19 cellular contexts compared by ENCODE assay signal in the genomic region with DNA sequence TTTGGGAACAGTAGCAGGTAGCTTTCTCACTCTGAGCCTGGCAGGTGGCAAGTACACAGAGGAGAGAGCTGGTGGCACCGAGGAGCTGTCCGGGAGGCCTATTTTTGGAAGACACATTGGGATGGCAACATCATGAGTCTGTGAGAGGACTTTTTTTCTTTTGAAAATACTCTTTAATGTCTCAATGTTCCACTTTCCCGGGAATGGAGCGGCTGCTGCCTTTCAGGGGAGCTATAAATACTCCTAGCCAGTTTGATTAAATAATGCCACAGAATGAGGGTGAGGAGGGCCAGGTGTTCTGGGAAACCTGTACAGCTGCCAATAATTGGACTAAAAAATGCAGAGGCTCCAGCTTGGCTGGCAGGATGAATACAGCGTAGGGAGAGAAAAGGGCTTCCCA.
A peak's percentile ranks its signal among the peaks of the same experiment; 100 is the strongest.
DNase-seq lines count a peak whose midpoint lies in the region; ATAC-seq and TF ChIP-seq lines count a peak whose summit lies in the region.
"Had no signal": no experiment of that assay in that cellular context is flagged by ENCODE, and none has a peak within 500 bp of the region (broad histone marks: within the 10 kb centered on the region; RNA-seq: fewer than 3 reads in every experiment).

No MANE protein-coding gene starts in this region.

- no peak for ATAC-seq in GM18870 (IDR thresholded peaks at IDR 0.05; ENCODE audit: unreplicated experiment)
- ATAC-seq: activated T-cell treated with anti-CD3 and anti-CD28 coated beads, Interleukin-2, amount 50 U/mL, for 4 hours; foreskin keratinocyte had no signal

- H3K4me1 ChIP-seq in osteoblast (ENCODE audit: insufficient read depth, low read length): no peaks in the 10 kb centered on the region
- H3K4me1 ChIP-seq: right atrium auricular region had no signal

- peak; percentile 85 for DNase-seq in COR-L47 (lab: John Stamatoyannopoulos, UW)
- peak; percentile 22 for DNase-seq in NCI-H1417 treated with DMSO at 0.1 percent for 48 hours (lab: John Stamatoyannopoulos, UW)
- DNase-seq in NCI-H2196 treated with DMSO at 0.1 percent for 48 hours (lab: John Stamatoyannopoulos, UW; ENCODE audit: unreplicated experiment): peak; percentile 72
- DNase-seq in midbrain (lab: John Stamatoyannopoulos, UW): peak; percentile 18
- no peak for DNase-seq in stimulated activated CD4-positive, alpha-beta T cell treated with anti-CD3 and anti-CD28 coated beads, Interleukin-1b, Interleukin-23, amount 100 ng/mL, for 48 hours
- DNase-seq in hypothalamus (lab: John Stamatoyannopoulos, UW): no peak
- no peak for DNase-seq in osteoblast (ENCODE audit: insufficient read length, low spot score, missing footprints)
- DNase-seq: ACHN; activated CD4-positive, alpha-beta memory T cell treated with anti-CD3 and anti-CD28 coated beads, Interleukin-2, amount 10 ng/mL, durations not matched to agents 7 days and 5 days; activated T-cell treated with anti-CD3 and anti-CD28 coated beads, Interleukin-2, amount 50 U/mL, for 4 hours; cortex of kidney; foreskin keratinocyte; NCI-H2227 treated with DMSO at 0.1 percent for 48 hours; SIG-M5; stimulated activated naive CD4-positive, alpha-beta T cell; T-helper 1 cell had no signal

- no peaks in the 10 kb centered on the region for H3K36me3 ChIP-seq in osteoblast (ENCODE audit: insufficient read depth, low read length)
- H3K36me3 ChIP-seq: right atrium auricular region had no signal

- no peak overlapping the region for H2AFZ ChIP-seq in osteoblast (ENCODE audit: low read length)

- H3K79me2 ChIP-seq in osteoblast (ENCODE audit: insufficient read depth, low read length): no peaks in the 10 kb centered on the region

- no peaks in the 10 kb centered on the region for H3K9me3 ChIP-seq in osteoblast (ENCODE audit: low read depth, low read length)
- H3K9me3 ChIP-seq: right atrium auricular region had no signal

- no peak overlapping the region for H3K4me3 ChIP-seq in osteoblast (ENCODE audit: insufficient read depth, low read length)
- H3K4me3 ChIP-seq: right atrium auricular region had no signal

- no peaks in the 10 kb centered on the region for H4K20me1 ChIP-seq in osteoblast (ENCODE audit: insufficient read depth, low read length)

- TF ChIP-seq CTCF in osteoblast (IDR thresholded peaks at IDR 0.05; ENCODE audit: extremely low read depth, low read depth, low read length): no peak

- H3K4me2 ChIP-seq in osteoblast (ENCODE audit: insufficient read depth, low read length): no peak overlapping the region

- H3K27me3 ChIP-seq in osteoblast (ENCODE audit: insufficient read depth, low read length): peaks cover 24% of the 10 kb centered on the region
- H3K27me3 ChIP-seq: right atrium auricular region had no signal

- no peak overlapping the region for H3K27ac ChIP-seq in osteoblast (ENCODE audit: low read depth, low read length)
- H3K27ac ChIP-seq: foreskin keratinocyte, right atrium auricular region, VCaP had no signal

Comparison
In these comparisons a context has a peak if more than half of its experiments do, and no peak if none do; other contexts are left out.
1. DNase-seq: peak in COR-L47 (single experiment), NCI-H1417 treated with DMSO at 0.1 percent for 48 hours (single experiment), NCI-H2196 treated with DMSO at 0.1 percent for 48 hours (single experiment) and midbrain (single experiment); none in stimulated activated CD4-positive, alpha-beta T cell treated with anti-CD3 and anti-CD28 coated beads, Interleukin-1b, Interleukin-23, amount 100 ng/mL, for 48 hours (single experiment), hypothalamus (0 of 51) and osteoblast (single experiment).